In genomic region chr17:65627892-65628622, GRCh38 we compare ENCODE assay signal across 1 cellular context.
TF ChIP-seq lines count a peak whose summit lies in the region.

No MANE protein-coding gene starts in this region.

TF ChIP-seq in A549, 52 proteins besides CTCF, POLR2A, EP300 and RAD21 (continued from another document):
- no peak for TF ChIP-seq E2F6 (IDR thresholded peaks at IDR 0.05; ENCODE audit: borderline replicate concordance, low read depth)
- TF ChIP-seq SREBF2 (IDR thresholded peaks at IDR 0.05), result no peak
- TF ChIP-seq NR3C1 (IDR thresholded peaks at IDR 0.05), result no peak
- TF ChIP-seq MYC (IDR thresholded peaks at IDR 0.05; ENCODE audit: borderline replicate concordance, low read length), result no peak
- no peak for TF ChIP-seq BCL3 (IDR thresholded peaks at IDR 0.05)
- no peak for TF ChIP-seq NPAS2 (CRISPR knock-in tag; IDR thresholded peaks at IDR 0.05; ENCODE audit: borderline replicate concordance)
- no peak for TF ChIP-seq PHF8 (IDR thresholded peaks at IDR 0.05; ENCODE audit: borderline replicate concordance, low read depth)
- TF ChIP-seq RCOR1 (IDR thresholded peaks at IDR 0.05; ENCODE audit: low read depth, low read length), result no peak
- TF ChIP-seq EHMT2 (IDR thresholded peaks at IDR 0.05; ENCODE audit: low read depth), result no peak
- no peak for TF ChIP-seq CHD2 (IDR thresholded peaks at IDR 0.05; ENCODE audit: low read length, partially characterized antibody)
- no peak for TF ChIP-seq HOXA7 (CRISPR knock-in tag; IDR thresholded peaks at IDR 0.05)
- TF ChIP-seq ESRRA (IDR thresholded peaks at IDR 0.05; ENCODE audit: borderline replicate concordance, low read length), result no peak
- no peak for TF ChIP-seq REST (IDR thresholded peaks at IDR 0.05)
- no peak for TF ChIP-seq ZFP36 (IDR thresholded peaks at IDR 0.05; ENCODE audit: borderline replicate concordance, partially characterized antibody)
- TF ChIP-seq HDAC2 (IDR thresholded peaks at IDR 0.05), result no peak
- no peak for TF ChIP-seq POLR2AphosphoS2 (conservative IDR thresholded peaks at IDR 0.05; ENCODE audit: low read length)
